In genomic region chr10:48306265-48306869, GRCh38 we compare ENCODE assay signal across 1 cellular context.
A peak's percentile ranks its signal among the peaks of the same experiment; 100 is the strongest.
TF ChIP-seq lines count a peak whose summit lies in the region.

MAPK8 (plus strand) TSS chr10:48306677; CDS start chr10:48401661, 94,984 bp downstream.

TF ChIP-seq in A549, 52 proteins besides CTCF, POLR2A, EP300 and RAD21 (continued from another document):
- TF ChIP-seq ZFP36 (IDR thresholded peaks at IDR 0.05; ENCODE audit: borderline replicate concordance, partially characterized antibody) (no peak), HEYL (CRISPR knock-in tag; IDR thresholded peaks at IDR 0.05) (no peak), NPAS2 (CRISPR knock-in tag; IDR thresholded peaks at IDR 0.05; ENCODE audit: borderline replicate concordance) (no peak), HOXB13 (CRISPR knock-in tag; IDR thresholded peaks at IDR 0.05; ENCODE audit: low read depth) (peak; percentile 76; the same call in 1 of the 2 replicates), TFCP2L1 (CRISPR knock-in tag; IDR thresholded peaks at IDR 0.05) (peak; percentile 22; the same call in 1 of the 2 replicates), POLR2AphosphoS2 (conservative IDR thresholded peaks at IDR 0.05; ENCODE audit: low read length) (no peak), JUN (IDR thresholded peaks at IDR 0.05) (peak; percentile 78 to 90), KDM5A (IDR thresholded peaks at IDR 0.05) (no peak), BCL3 (IDR thresholded peaks at IDR 0.05) (peak; percentile 86; the same call in 1 of the 3 replicates), HDAC2 (IDR thresholded peaks at IDR 0.05) (no peak), TP53 (CRISPR knock-in tag; IDR thresholded peaks at IDR 0.05) (no peak), CHD2 (IDR thresholded peaks at IDR 0.05; ENCODE audit: low read length, partially characterized antibody) (no peak), ZSCAN20 (CRISPR knock-in tag; IDR thresholded peaks at IDR 0.05) (no peak), MAZ (IDR thresholded peaks at IDR 0.05; ENCODE audit: borderline replicate concordance, low read depth, low read length) (no peak), FOXS1 (CRISPR knock-in tag; IDR thresholded peaks at IDR 0.05) (no peak)
- TF ChIP-seq, protein P1, sequence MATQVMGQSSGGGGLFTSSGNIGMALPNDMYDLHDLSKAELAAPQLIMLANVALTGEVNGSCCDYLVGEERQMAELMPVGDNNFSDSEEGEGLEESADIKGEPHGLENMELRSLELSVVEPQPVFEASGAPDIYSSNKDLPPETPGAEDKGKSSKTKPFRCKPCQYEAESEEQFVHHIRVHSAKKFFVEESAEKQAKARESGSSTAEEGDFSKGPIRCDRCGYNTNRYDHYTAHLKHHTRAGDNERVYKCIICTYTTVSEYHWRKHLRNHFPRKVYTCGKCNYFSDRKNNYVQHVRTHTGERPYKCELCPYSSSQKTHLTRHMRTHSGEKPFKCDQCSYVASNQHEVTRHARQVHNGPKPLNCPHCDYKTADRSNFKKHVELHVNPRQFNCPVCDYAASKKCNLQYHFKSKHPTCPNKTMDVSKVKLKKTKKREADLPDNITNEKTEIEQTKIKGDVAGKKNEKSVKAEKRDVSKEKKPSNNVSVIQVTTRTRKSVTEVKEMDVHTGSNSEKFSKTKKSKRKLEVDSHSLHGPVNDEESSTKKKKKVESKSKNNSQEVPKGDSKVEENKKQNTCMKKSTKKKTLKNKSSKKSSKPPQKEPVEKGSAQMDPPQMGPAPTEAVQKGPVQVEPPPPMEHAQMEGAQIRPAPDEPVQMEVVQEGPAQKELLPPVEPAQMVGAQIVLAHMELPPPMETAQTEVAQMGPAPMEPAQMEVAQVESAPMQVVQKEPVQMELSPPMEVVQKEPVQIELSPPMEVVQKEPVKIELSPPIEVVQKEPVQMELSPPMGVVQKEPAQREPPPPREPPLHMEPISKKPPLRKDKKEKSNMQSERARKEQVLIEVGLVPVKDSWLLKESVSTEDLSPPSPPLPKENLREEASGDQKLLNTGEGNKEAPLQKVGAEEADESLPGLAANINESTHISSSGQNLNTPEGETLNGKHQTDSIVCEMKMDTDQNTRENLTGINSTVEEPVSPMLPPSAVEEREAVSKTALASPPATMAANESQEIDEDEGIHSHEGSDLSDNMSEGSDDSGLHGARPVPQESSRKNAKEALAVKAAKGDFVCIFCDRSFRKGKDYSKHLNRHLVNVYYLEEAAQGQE (IDR thresholded peaks at IDR 0.05), result no peak
- TF ChIP-seq, protein P2, sequence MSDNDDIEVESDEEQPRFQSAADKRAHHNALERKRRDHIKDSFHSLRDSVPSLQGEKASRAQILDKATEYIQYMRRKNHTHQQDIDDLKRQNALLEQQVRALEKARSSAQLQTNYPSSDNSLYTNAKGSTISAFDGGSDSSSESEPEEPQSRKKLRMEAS (IDR thresholded peaks at IDR 0.05), result peak; percentile 97
- TF ChIP-seq, protein P3, sequence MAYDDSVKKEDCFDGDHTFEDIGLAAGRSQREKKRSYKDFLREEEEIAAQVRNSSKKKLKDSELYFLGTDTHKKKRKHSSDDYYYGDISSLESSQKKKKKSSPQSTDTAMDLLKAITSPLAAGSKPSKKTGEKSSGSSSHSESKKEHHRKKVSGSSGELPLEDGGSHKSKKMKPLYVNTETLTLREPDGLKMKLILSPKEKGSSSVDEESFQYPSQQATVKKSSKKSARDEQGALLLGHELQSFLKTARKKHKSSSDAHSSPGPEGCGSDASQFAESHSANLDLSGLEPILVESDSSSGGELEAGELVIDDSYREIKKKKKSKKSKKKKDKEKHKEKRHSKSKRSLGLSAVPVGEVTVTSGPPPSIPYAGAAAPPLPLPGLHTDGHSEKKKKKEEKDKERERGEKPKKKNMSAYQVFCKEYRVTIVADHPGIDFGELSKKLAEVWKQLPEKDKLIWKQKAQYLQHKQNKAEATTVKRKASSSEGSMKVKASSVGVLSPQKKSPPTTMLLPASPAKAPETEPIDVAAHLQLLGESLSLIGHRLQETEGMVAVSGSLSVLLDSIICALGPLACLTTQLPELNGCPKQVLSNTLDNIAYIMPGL (CRISPR knock-in tag; IDR thresholded peaks at IDR 0.05; ENCODE audit: borderline replicate concordance), result no peak
